In the genomic region with DNA sequence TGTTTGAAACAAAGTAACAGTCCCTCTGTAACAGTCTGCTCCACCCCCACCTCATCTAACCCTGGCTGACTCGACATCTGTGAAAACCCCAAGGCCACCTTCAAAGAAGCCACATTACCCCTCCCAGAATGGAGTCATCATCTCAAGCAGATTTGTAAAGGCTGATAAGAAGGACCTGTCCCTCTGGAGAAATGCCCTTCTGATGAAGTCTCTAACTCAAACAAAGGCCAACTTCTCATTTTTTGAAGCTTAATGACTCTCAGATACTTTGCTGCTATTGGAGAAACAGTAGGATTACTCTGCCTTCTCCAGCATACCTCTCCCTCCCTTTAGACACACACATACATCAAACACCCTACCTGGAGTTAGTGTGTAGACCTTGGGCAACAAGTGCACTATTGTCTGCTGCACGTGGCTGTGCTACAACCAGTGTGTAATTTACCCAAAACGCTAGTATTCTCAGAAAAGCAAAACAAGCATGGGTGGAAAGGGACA, we compare ENCODE assay signal across 10 cellular contexts. TPM values are rescaled to one million over a fixed set of nuclear protein-coding genes. Genes with fewer than 3 reads are reported as not detected.
DNase-seq lines count a peak whose midpoint lies in the region; ATAC-seq and TF ChIP-seq lines count a peak whose summit lies in the region.
"Had no signal": no experiment of that assay in that cellular context is flagged by ENCODE, and none has a peak within 500 bp of the region (broad histone marks: within the 10 kb centered on the region; RNA-seq: fewer than 3 reads in every experiment).

No MANE protein-coding gene starts in this region.

- ATAC-seq in GM18511 (IDR thresholded peaks at IDR 0.05; ENCODE audit: unreplicated experiment): peak; percentile 32
- ATAC-seq in activated naive CD8-positive, alpha-beta T cell treated with anti-CD3 and anti-CD28 coated beads, Interleukin-2, amount 10 ng/mL, durations not matched to agents 7 days and 5 days (ENCODE audit: low read depth): peak; percentile 69
- no peak for ATAC-seq in HG03159 (IDR thresholded peaks at IDR 0.05; ENCODE audit: unreplicated experiment)

- DNase-seq in OCI-M1 (lab: John Stamatoyannopoulos, UW) (peak; percentile 94), HCEC 1CT (no peak), posterior cingulate gyrus (no peak), foreskin fibroblast (no peak)
- DNase-seq in activated naive CD8-positive, alpha-beta T cell treated with anti-CD3 and anti-CD28 coated beads, Interleukin-2, amount 10 ng/mL, durations not matched to agents 7 days and 5 days: no peak
- DNase-seq in stimulated activated CD4-positive, alpha-beta T cell treated with anti-CD3 and anti-CD28 coated beads, Interleukin-2, amount 100 ng/mL, for 4 hours (ENCODE audit: low read depth): peak; percentile 40
- DNase-seq: RPMI8226 had no signal

- H3K4me3 Mint-ChIP-seq in activated naive CD8-positive, alpha-beta T cell treated with anti-CD3 and anti-CD28 coated beads, Interleukin-2, amount 10 ng/mL, durations not matched to agents 7 days and 5 days: peak overlapping the region; percentile 57

- peaks cover 21% of the 10 kb centered on the region for H3K27me3 Mint-ChIP-seq in activated naive CD8-positive, alpha-beta T cell treated with anti-CD3 and anti-CD28 coated beads, Interleukin-2, amount 10 ng/mL, durations not matched to agents 7 days and 5 days

- no peak for TF ChIP-seq CTCF in foreskin fibroblast (IDR thresholded peaks at IDR 0.05; ENCODE audit: low read depth, low read length)

- H3K9me3 Mint-ChIP-seq in activated naive CD8-positive, alpha-beta T cell treated with anti-CD3 and anti-CD28 coated beads, Interleukin-2, amount 10 ng/mL, durations not matched to agents 7 days and 5 days: peaks cover 4% of the 10 kb centered on the region

- H3K4me1 Mint-ChIP-seq in activated naive CD8-positive, alpha-beta T cell treated with anti-CD3 and anti-CD28 coated beads, Interleukin-2, amount 10 ng/mL, durations not matched to agents 7 days and 5 days: peaks cover 51% of the 10 kb centered on the region

- POLR2A ChIA-PET in activated naive CD8-positive, alpha-beta T cell treated with anti-CD3 and anti-CD28 coated beads, Interleukin-2, amount 10 ng/mL, durations not matched to agents 7 days and 5 days (lab: Charles Lee): interaction anchor here (0.6 to 1.6 kb wide), 3 partner anchors 153 to 638 kb away, joined by 3 to 4 read pairs (median 4); a partner anchor contains a TSS

- H3K4me3 ChIP-seq in foreskin fibroblast (ENCODE audit: low read depth in 1 of 2, low read length in 2 of 2): no peak overlapping the region
- H3K4me3 ChIP-seq: right atrium auricular region had no signal

- peak overlapping the region; percentile 61 for H3K27ac Mint-ChIP-seq in activated naive CD8-positive, alpha-beta T cell treated with anti-CD3 and anti-CD28 coated beads, Interleukin-2, amount 10 ng/mL, durations not matched to agents 7 days and 5 days

- intact Hi-C loops in posterior cingulate gyrus (cut with DNase I): no loop called here

- H3K36me3 Mint-ChIP-seq in activated naive CD8-positive, alpha-beta T cell treated with anti-CD3 and anti-CD28 coated beads, Interleukin-2, amount 10 ng/mL, durations not matched to agents 7 days and 5 days: peaks cover 5% of the 10 kb centered on the region

RNA-seq across cellular contexts. Expression of a gene that starts 5.3 kb away (rescaled TPM):
- total RNA-seq in activated naive CD8-positive, alpha-beta T cell treated with anti-CD3 and anti-CD28 coated beads, Interleukin-2, amount 10 ng/mL, durations not matched to agents 7 days and 5 days: 1 to 10 TPM; 8.3 to 8.7 TPM

Comparison
In these comparisons a context has a peak if more than half of its experiments do, and no peak if none do; other contexts are left out.
1. DNase-seq: peak in OCI-M1 (single experiment) and stimulated activated CD4-positive, alpha-beta T cell treated with anti-CD3 and anti-CD28 coated beads, Interleukin-2, amount 100 ng/mL, for 4 hours (single experiment); none in activated naive CD8-positive, alpha-beta T cell treated with anti-CD3 and anti-CD28 coated beads, Interleukin-2, amount 10 ng/mL, durations not matched to agents 7 days and 5 days (single experiment), HCEC 1CT (single experiment), posterior cingulate gyrus (0 of 10) and foreskin fibroblast (0 of 2).